10 cellular contexts compared by ENCODE assay signal in genomic region chr1:109649380-109649987, GRCh38. TPM values are rescaled to one million over a fixed set of nuclear protein-coding genes. Genes with fewer than 3 reads are reported as not detected.
DNase-seq lines count a peak whose midpoint lies in the region; FAIRE-seq and TF ChIP-seq lines count a peak whose summit lies in the region.
"Had no signal": no experiment of that assay in that cellular context is flagged by ENCODE, and none has a peak within 500 bp of the region (broad histone marks: within the 10 kb centered on the region; RNA-seq: fewer than 3 reads in every experiment).

No MANE protein-coding gene starts in this region.

- H3K27me3 ChIP-seq in GM06990 (replicated peaks; ENCODE audit: control insufficient read depth, insufficient read depth, low read length), result no peaks in the 10 kb centered on the region
- H3K27me3 ChIP-seq in parathyroid adenoma (ENCODE audit: control insufficient read depth, insufficient read depth, low read length), result no peaks in the 10 kb centered on the region

- DNase-seq in GM06990 (ENCODE audit: extremely low read depth, insufficient read length) (no peak), NCI-H460 (ENCODE audit: extremely low read depth, low read depth) (peak; percentile 24), NCI-H526 (lab: John Stamatoyannopoulos, UW) (no peak)
- no peak for DNase-seq in activated CD4-positive, alpha-beta T cell treated with anti-CD3 and anti-CD28 coated beads for 1 hour
- no peak for DNase-seq in activated effector memory CD4-positive, alpha-beta T cell treated with anti-CD3 and anti-CD28 coated beads, Interleukin-2, amount 50 U/mL, for 16 hours
- DNase-seq in activated CD4-positive, alpha-beta T cell treated with anti-CD3 and anti-CD28 coated beads, Interleukin-2, amount 50 U/mL, for 4 hours, result no peak

- no peaks in the 10 kb centered on the region for H3K4me1 ChIP-seq in parathyroid adenoma

- peak; percentile 93 for FAIRE-seq in endometrium (lab: Jason Lieb, UNC)
- FAIRE-seq: colon had no signal

- no peaks in the 10 kb centered on the region for H3K9me3 ChIP-seq in parathyroid adenoma (ENCODE audit: control insufficient read depth, low read length)

- no peak overlapping the region for H3K9ac ChIP-seq in parathyroid adenoma

- H3K4me3 ChIP-seq in GM06990 (replicated peaks; ENCODE audit: low read depth, low read length) (no peak overlapping the region), parathyroid adenoma (ENCODE audit: low read depth, low read length) (no peak overlapping the region)

- no peaks in the 10 kb centered on the region for H3K79me2 ChIP-seq in parathyroid adenoma

- TF ChIP-seq CTCF in GM06990 (IDR thresholded peaks at IDR 0.05; ENCODE audit: insufficient read depth, low read length, poor library complexity, severe bottlenecking), result peak; percentile 15
- peak; percentile 31 for TF ChIP-seq CTCF in parathyroid adenoma (IDR thresholded peaks at IDR 0.05)

- H3K27ac ChIP-seq in parathyroid adenoma, result no peak overlapping the region

- peak overlapping the region; percentile 6 for H2AFZ ChIP-seq in parathyroid adenoma

- H3K36me3 ChIP-seq in GM06990 (ENCODE audit: control insufficient read depth, insufficient read depth, low read length) (no peaks in the 10 kb centered on the region), parathyroid adenoma (ENCODE audit: control insufficient read depth, insufficient read depth, low read length) (no peaks in the 10 kb centered on the region)

- no peak overlapping the region for H3K4me2 ChIP-seq in parathyroid adenoma (ENCODE audit: low read length)

RNA-seq across cellular contexts. Expression of gene GSTM4, which starts 6.4 kb away (rescaled TPM):
- total RNA-seq in NCI-H460 (2014; rRNA removed; shearing (Covaris generic)), result 25.5 and 33.5 TPM in 2 replicates
- polyA plus RNA-seq in NCI-H460 (2014; cell fraction: nucleus; rRNA removed), result 44.1 and 57.5 TPM in 2 replicates

RNA-seq across cellular contexts. Expression of gene GSTM2, which starts 18.4 kb away (rescaled TPM):
- 9.8 and 11.8 TPM in 2 replicates for total RNA-seq in NCI-H460 (2014; rRNA removed; shearing (Covaris generic))
- 45.4 and 54.5 TPM in 2 replicates for polyA plus RNA-seq in NCI-H460 (2014; cell fraction: nucleus; rRNA removed)

RNA-seq across cellular contexts. Expression of gene AMPD2, which starts 29.8 kb away (rescaled TPM):
- 33.3 and 39.5 TPM in 2 replicates for total RNA-seq in NCI-H460 (2014; rRNA removed; shearing (Covaris generic))
- 217 and 225 TPM in 2 replicates for polyA plus RNA-seq in NCI-H460 (2014; cell fraction: nucleus; rRNA removed)

RNA-seq across cellular contexts. Expression of gene GNAT2, which starts 30.1 kb away (rescaled TPM):
- not detected in 2 replicates for total RNA-seq in NCI-H460 (2014; rRNA removed; shearing (Covaris generic))
- not detected in 2 replicates for polyA plus RNA-seq in NCI-H460 (2014; cell fraction: nucleus; rRNA removed)

RNA-seq across cellular contexts. Expression of gene GSTM1, which starts 38.1 kb away (rescaled TPM):
- total RNA-seq in NCI-H460 (2014; rRNA removed; shearing (Covaris generic)), result 67.1 and 68.9 TPM in 2 replicates
- 65.4 and 75.2 TPM in 2 replicates for polyA plus RNA-seq in NCI-H460 (2014; cell fraction: nucleus; rRNA removed)
- total RNA-seq: pulmonary artery endothelial cell had no signal
